ENCODE assay signal across 27 cellular contexts in genomic region chr6:79524065-79524464, GRCh38. TPM values are rescaled to one million over a fixed set of nuclear protein-coding genes. Genes with fewer than 3 reads are reported as not detected.
"Had no signal": no experiment of that assay in that cellular context is flagged by ENCODE, and none has a peak within 500 bp of the region (broad histone marks: within the 10 kb centered on the region; RNA-seq: fewer than 3 reads in every experiment).

No MANE protein-coding gene starts in this region.

- H3K27ac ChIP-seq: left lung, ovary, right atrium auricular region, skin epidermis, stomach, thyroid gland, transverse colon, upper lobe of left lung had no signal

- ATAC-seq: left colon; left lung; mucosa of descending colon; naive thymus-derived CD4-positive, alpha-beta T cell; natural killer cell treated with Interleukin-12 subunit alpha and Interleukin-12 subunit beta and Interleukin-15 and Interleukin-18, amount 100 ng/mL, for 72 hours; sciatic nerve; stimulated activated naive B cell treated with anti-CD40 and anti-IgM and Interleukin-4, amounts not matched to agents 10 μg/mL and 1 μg/mL and 100 μg/mL, for 72 hours; stimulated activated naive CD8-positive, alpha-beta T cell treated with anti-CD3 and anti-CD28 coated beads, Interleukin-15, Interleukin-2, amounts not matched to agents 100 U/mL and 50 U/mL, for 24 hours had no signal

- H3K27me3 Mint-ChIP-seq: memory B cell; naive thymus-derived CD4-positive, alpha-beta T cell; progenitor cell of endocrine pancreas; stimulated activated naive B cell treated with anti-CD40 and anti-IgM and Interleukin-4, amounts not matched to agents 10 μg/mL and 1 μg/mL and 100 μg/mL, for 72 hours had no signal

- H3K4me3 Mint-ChIP-seq: immature natural killer cell; memory B cell; naive thymus-derived CD4-positive, alpha-beta T cell; natural killer cell treated with Interleukin-12 subunit alpha and Interleukin-12 subunit beta and Interleukin-15 and Interleukin-18, amount 100 ng/mL, for 72 hours; stimulated activated naive B cell treated with anti-CD40 and anti-IgM and Interleukin-4, amounts not matched to agents 10 μg/mL and 1 μg/mL and 100 μg/mL, for 72 hours had no signal

- DNase-seq: hypothalamus; immature natural killer cell; kidney; left colon; left lung; midbrain; mucosa of descending colon; naive thymus-derived CD4-positive, alpha-beta T cell; ovary; stimulated activated CD4-positive, alpha-beta T cell treated with anti-CD3 and anti-CD28 coated beads, Interleukin-12 subunit alpha, Interleukin-12 subunit beta, amount 100 ng/mL, for 4 hours; stimulated activated CD4-positive, alpha-beta T cell treated with anti-CD3 and anti-CD28 coated beads, Interleukin-15, amount 100 ng/mL, for 24 hours; stimulated activated CD4-positive, alpha-beta T cell treated with anti-CD3 and anti-CD28 coated beads, Interleukin-2, amount 100 ng/mL, for 24 hours; stimulated activated CD4-positive, alpha-beta T cell treated with anti-CD3 and anti-CD28 coated beads, Interleukin-4, amount 100 ng/mL, for 1 hour; stimulated activated naive B cell treated with anti-CD40 and anti-IgM and Interleukin-4, amounts not matched to agents 10 μg/mL and 1 μg/mL and 100 μg/mL, for 72 hours; stimulated activated naive CD8-positive, alpha-beta T cell treated with anti-CD3 and anti-CD28 coated beads, Interleukin-15, Interleukin-2, amounts not matched to agents 100 U/mL and 50 U/mL, for 24 hours; stomach; testis; thyroid gland; transverse colon; upper lobe of left lung had no signal

- H3K9me3 ChIP-seq: left lung, mucosa of descending colon, ovary, right atrium auricular region, stomach, testis, thyroid gland, transverse colon, upper lobe of left lung had no signal

- H3K9me3 Mint-ChIP-seq: memory B cell; stimulated activated naive B cell treated with anti-CD40 and anti-IgM and Interleukin-4, amounts not matched to agents 10 μg/mL and 1 μg/mL and 100 μg/mL, for 72 hours had no signal

- H3K4me3 ChIP-seq: left lung, lung, mucosa of descending colon, ovary, right atrium auricular region, skin epidermis, stomach, testis, thyroid gland, transverse colon, upper lobe of left lung had no signal

- H3K4me1 Mint-ChIP-seq: immature natural killer cell; memory B cell; naive thymus-derived CD4-positive, alpha-beta T cell had no signal

- H3K4me1 ChIP-seq: right atrium auricular region, thyroid gland, transverse colon had no signal

- H3K27ac Mint-ChIP-seq: immature natural killer cell; memory B cell; naive thymus-derived CD4-positive, alpha-beta T cell; natural killer cell treated with Interleukin-12 subunit alpha and Interleukin-12 subunit beta and Interleukin-15 and Interleukin-18, amount 100 ng/mL, for 72 hours; stimulated activated naive B cell treated with anti-CD40 and anti-IgM and Interleukin-4, amounts not matched to agents 10 μg/mL and 1 μg/mL and 100 μg/mL, for 72 hours had no signal

- H3K36me3 Mint-ChIP-seq: immature natural killer cell; memory B cell; naive thymus-derived CD4-positive, alpha-beta T cell; natural killer cell treated with Interleukin-12 subunit alpha and Interleukin-12 subunit beta and Interleukin-15 and Interleukin-18, amount 100 ng/mL, for 72 hours; stimulated activated naive B cell treated with anti-CD40 and anti-IgM and Interleukin-4, amounts not matched to agents 10 μg/mL and 1 μg/mL and 100 μg/mL, for 72 hours had no signal

- H3K27me3 ChIP-seq: left lung, ovary, right atrium auricular region, stomach, testis, thyroid gland, transverse colon, upper lobe of left lung had no signal

- H3K36me3 ChIP-seq: left lung, ovary, right atrium auricular region, stomach, thyroid gland, transverse colon, upper lobe of left lung had no signal

RNA-seq across cellular contexts. Expression of gene LCA5, which starts 13.2 kb away (rescaled TPM):
- polyA plus RNA-seq: immature natural killer cell had no signal
